In genomic region chr2:9462872-9463697, GRCh38 we compare ENCODE assay signal across 1 cellular context.
TF ChIP-seq lines count a peak whose summit lies in the region.

No MANE protein-coding gene starts in this region.

TF ChIP-seq in WTC11, 78 proteins besides CTCF, POLR2A, EP300 and RAD21:
- TF ChIP-seq, protein P1, sequence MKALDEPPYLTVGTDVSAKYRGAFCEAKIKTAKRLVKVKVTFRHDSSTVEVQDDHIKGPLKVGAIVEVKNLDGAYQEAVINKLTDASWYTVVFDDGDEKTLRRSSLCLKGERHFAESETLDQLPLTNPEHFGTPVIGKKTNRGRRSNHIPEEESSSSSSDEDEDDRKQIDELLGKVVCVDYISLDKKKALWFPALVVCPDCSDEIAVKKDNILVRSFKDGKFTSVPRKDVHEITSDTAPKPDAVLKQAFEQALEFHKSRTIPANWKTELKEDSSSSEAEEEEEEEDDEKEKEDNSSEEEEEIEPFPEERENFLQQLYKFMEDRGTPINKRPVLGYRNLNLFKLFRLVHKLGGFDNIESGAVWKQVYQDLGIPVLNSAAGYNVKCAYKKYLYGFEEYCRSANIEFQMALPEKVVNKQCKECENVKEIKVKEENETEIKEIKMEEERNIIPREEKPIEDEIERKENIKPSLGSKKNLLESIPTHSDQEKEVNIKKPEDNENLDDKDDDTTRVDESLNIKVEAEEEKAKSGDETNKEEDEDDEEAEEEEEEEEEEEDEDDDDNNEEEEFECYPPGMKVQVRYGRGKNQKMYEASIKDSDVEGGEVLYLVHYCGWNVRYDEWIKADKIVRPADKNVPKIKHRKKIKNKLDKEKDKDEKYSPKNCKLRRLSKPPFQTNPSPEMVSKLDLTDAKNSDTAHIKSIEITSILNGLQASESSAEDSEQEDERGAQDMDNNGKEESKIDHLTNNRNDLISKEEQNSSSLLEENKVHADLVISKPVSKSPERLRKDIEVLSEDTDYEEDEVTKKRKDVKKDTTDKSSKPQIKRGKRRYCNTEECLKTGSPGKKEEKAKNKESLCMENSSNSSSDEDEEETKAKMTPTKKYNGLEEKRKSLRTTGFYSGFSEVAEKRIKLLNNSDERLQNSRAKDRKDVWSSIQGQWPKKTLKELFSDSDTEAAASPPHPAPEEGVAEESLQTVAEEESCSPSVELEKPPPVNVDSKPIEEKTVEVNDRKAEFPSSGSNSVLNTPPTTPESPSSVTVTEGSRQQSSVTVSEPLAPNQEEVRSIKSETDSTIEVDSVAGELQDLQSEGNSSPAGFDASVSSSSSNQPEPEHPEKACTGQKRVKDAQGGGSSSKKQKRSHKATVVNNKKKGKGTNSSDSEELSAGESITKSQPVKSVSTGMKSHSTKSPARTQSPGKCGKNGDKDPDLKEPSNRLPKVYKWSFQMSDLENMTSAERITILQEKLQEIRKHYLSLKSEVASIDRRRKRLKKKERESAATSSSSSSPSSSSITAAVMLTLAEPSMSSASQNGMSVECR (CRISPR knock-in tag; IDR thresholded peaks at IDR 0.05; ENCODE audit: borderline replicate concordance) = no peak
- TF ChIP-seq ZBTB43 (CRISPR knock-in tag; IDR thresholded peaks at IDR 0.05) (no peak), RORB (CRISPR knock-in tag; IDR thresholded peaks at IDR 0.05) (no peak), ETV6 (CRISPR knock-in tag; IDR thresholded peaks at IDR 0.05) (no peak), E2F4 (CRISPR knock-in tag; IDR thresholded peaks at IDR 0.05; ENCODE audit: borderline replicate concordance, low read depth) (no peak), CBFB (CRISPR knock-in tag; IDR thresholded peaks at IDR 0.05; ENCODE audit: low read depth) (no peak), EMX1 (CRISPR knock-in tag; IDR thresholded peaks at IDR 0.05) (no peak), ZBTB21 (CRISPR knock-in tag; IDR thresholded peaks at IDR 0.05; ENCODE audit: borderline replicate concordance) (no peak), ATF1 (CRISPR knock-in tag; IDR thresholded peaks at IDR 0.05) (no peak), USF1 (CRISPR knock-in tag; IDR thresholded peaks at IDR 0.05) (no peak)
- TF ChIP-seq, protein P2, sequence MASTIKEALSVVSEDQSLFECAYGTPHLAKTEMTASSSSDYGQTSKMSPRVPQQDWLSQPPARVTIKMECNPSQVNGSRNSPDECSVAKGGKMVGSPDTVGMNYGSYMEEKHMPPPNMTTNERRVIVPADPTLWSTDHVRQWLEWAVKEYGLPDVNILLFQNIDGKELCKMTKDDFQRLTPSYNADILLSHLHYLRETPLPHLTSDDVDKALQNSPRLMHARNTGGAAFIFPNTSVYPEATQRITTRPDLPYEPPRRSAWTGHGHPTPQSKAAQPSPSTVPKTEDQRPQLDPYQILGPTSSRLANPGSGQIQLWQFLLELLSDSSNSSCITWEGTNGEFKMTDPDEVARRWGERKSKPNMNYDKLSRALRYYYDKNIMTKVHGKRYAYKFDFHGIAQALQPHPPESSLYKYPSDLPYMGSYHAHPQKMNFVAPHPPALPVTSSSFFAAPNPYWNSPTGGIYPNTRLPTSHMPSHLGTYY (CRISPR knock-in tag; IDR thresholded peaks at IDR 0.05) = no peak
